Comparison of ENCODE assay signal across 17 cellular contexts in the genomic region with DNA sequence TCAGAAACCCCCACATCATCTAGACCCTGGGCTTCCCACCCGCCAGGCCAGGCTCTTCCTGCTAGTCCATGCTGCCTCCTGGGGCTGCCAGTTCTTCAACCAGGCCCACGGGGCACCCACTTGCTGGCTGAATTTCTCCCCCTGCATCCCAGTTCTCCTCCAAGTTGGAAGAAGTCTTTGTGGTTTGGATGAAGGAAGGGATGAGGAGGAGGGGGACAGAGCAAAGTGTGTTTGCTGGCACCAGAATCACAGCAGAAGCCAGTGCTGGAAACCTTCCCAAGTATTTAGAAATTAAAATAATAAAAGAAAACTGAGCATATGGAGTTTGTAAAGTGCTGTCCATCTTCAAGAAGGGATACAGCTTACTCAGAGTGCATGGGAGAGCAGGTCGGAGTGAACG. TPM values are rescaled to one million over a fixed set of nuclear protein-coding genes. Genes with fewer than 3 reads are reported as not detected.
DNase-seq lines count a peak whose midpoint lies in the region; ATAC-seq and TF ChIP-seq lines count a peak whose summit lies in the region.
"Had no signal": no experiment of that assay in that cellular context is flagged by ENCODE, and none has a peak within 500 bp of the region (broad histone marks: within the 10 kb centered on the region; RNA-seq: fewer than 3 reads in every experiment).

No MANE protein-coding gene starts in this region.

- no peaks in the 10 kb centered on the region for H4K20me1 ChIP-seq in osteoblast (ENCODE audit: insufficient read depth, low read length)

- H3K4me3 Mint-ChIP-seq in activated CD8-positive, alpha-beta T cell treated with anti-CD3 and anti-CD28 coated beads, Interleukin-2, amount 10 ng/mL, durations not matched to agents 7 days and 5 days, result no peak overlapping the region
- H3K4me3 Mint-ChIP-seq: CD4-positive, alpha-beta memory T cell had no signal

- H3K4me2 ChIP-seq in osteoblast (ENCODE audit: insufficient read depth, low read length), result no peak overlapping the region

- H3K36me3 ChIP-seq in MG63 (no peaks in the 10 kb centered on the region), osteoblast (ENCODE audit: insufficient read depth, low read length) (no peaks in the 10 kb centered on the region)

- H3K27ac Mint-ChIP-seq in activated CD8-positive, alpha-beta T cell treated with anti-CD3 and anti-CD28 coated beads, Interleukin-2, amount 10 ng/mL, durations not matched to agents 7 days and 5 days, result no peak overlapping the region
- H3K27ac Mint-ChIP-seq: CD4-positive, alpha-beta memory T cell had no signal

- H3K9me3 Mint-ChIP-seq in activated CD8-positive, alpha-beta T cell treated with anti-CD3 and anti-CD28 coated beads, Interleukin-2, amount 10 ng/mL, durations not matched to agents 7 days and 5 days (ENCODE audit: insufficient read depth), result no peaks in the 10 kb centered on the region
- H3K9me3 Mint-ChIP-seq: CD4-positive, alpha-beta memory T cell had no signal

- H3K4me1 ChIP-seq in osteoblast (ENCODE audit: insufficient read depth, low read length), result no peaks in the 10 kb centered on the region

- POLR2A ChIA-PET in GM10248 (lab: Yijun Ruan, JAX), result no interaction called here
- POLR2A ChIA-PET in activated CD8-positive, alpha-beta T cell treated with anti-CD3 and anti-CD28 coated beads, Interleukin-2, amount 10 ng/mL, durations not matched to agents 7 days and 5 days (lab: Charles Lee), result no interaction called here

- CTCF ChIA-PET in GM10248 (lab: Yijun Ruan, JAX), result interaction anchor here (1.1 to 1.3 kb wide), 2 partner anchors 16 to 131 kb away, joined by 3 read pairs; no protein-coding TSS in a partner anchor
- CTCF ChIA-PET in activated CD8-positive, alpha-beta T cell treated with anti-CD3 and anti-CD28 coated beads, Interleukin-2, amount 10 ng/mL, durations not matched to agents 7 days and 5 days (lab: Charles Lee), result interaction anchor here (0.7 kb wide), 1 partner anchor 144 kb away, joined by 3 read pairs; the partner anchor contains the start of gene TSPAN17

- no peak overlapping the region for H3K27ac ChIP-seq in osteoblast (ENCODE audit: low read depth, low read length)
- H3K27ac ChIP-seq: GM23248 had no signal

- H2AFZ ChIP-seq in osteoblast (ENCODE audit: low read length), result no peak overlapping the region
- H2AFZ ChIP-seq: GM23248 had no signal

- no peaks in the 10 kb centered on the region for H3K4me1 Mint-ChIP-seq in activated CD8-positive, alpha-beta T cell treated with anti-CD3 and anti-CD28 coated beads, Interleukin-2, amount 10 ng/mL, durations not matched to agents 7 days and 5 days (ENCODE audit: low read depth)
- H3K4me1 Mint-ChIP-seq: CD4-positive, alpha-beta memory T cell had no signal

- DNase-seq in DMS 273 (lab: John Stamatoyannopoulos, UW; ENCODE audit: unreplicated experiment) (peak; percentile 62), MG63 (peak; percentile 52), fibroblast of peridontal ligament (ENCODE audit: extremely low read depth) (peak; percentile 25), osteoblast (ENCODE audit: insufficient read length, low spot score, missing footprints) (peak; percentile 46), GM10248 (ENCODE audit: extremely low spot score) (no peak)
- no peak for DNase-seq in activated CD8-positive, alpha-beta T cell treated with anti-CD3 and anti-CD28 coated beads, Interleukin-2, amount 10 ng/mL, durations not matched to agents 7 days and 5 days
- DNase-seq: C1 segment of cervical spinal cord; Calu3; CD4-positive, alpha-beta memory T cell; COR-L47; DMS79; EL; GDM1; GM23248; H7; HCEC 1CT had no signal

- H3K9me3 ChIP-seq in MG63, result no peaks in the 10 kb centered on the region
- H3K9me3 ChIP-seq in osteoblast (ENCODE audit: low read depth, low read length), result no peaks in the 10 kb centered on the region

- TF ChIP-seq CTCF in osteoblast (IDR thresholded peaks at IDR 0.05; ENCODE audit: extremely low read depth, low read depth, low read length), result no peak
- TF ChIP-seq CTCF in GM10248 (IDR thresholded peaks at IDR 0.05; ENCODE audit: control extremely low read depth, extremely low read depth, low read depth, missing control alignments), result no peak

- ATAC-seq in GM21529 (IDR thresholded peaks at IDR 0.05; ENCODE audit: unreplicated experiment), result no peak
- ATAC-seq in activated CD8-positive, alpha-beta T cell treated with anti-CD3 and anti-CD28 coated beads, Interleukin-2, amount 10 ng/mL, durations not matched to agents 7 days and 5 days, result no peak

- H3K27me3 ChIP-seq in MG63 (no peaks in the 10 kb centered on the region), osteoblast (ENCODE audit: insufficient read depth, low read length) (peaks cover 59% of the 10 kb centered on the region)

- peaks cover 28% of the 10 kb centered on the region for H3K27me3 Mint-ChIP-seq in activated CD8-positive, alpha-beta T cell treated with anti-CD3 and anti-CD28 coated beads, Interleukin-2, amount 10 ng/mL, durations not matched to agents 7 days and 5 days (ENCODE audit: low read depth)

- no peak overlapping the region for H3K4me3 ChIP-seq in MG63
- H3K4me3 ChIP-seq in osteoblast (ENCODE audit: insufficient read depth, low read length), result no peak overlapping the region
- H3K4me3 ChIP-seq: GM23248 had no signal

- no peaks in the 10 kb centered on the region for H3K79me2 ChIP-seq in osteoblast (ENCODE audit: insufficient read depth, low read length)

- no peaks in the 10 kb centered on the region for H3K36me3 Mint-ChIP-seq in activated CD8-positive, alpha-beta T cell treated with anti-CD3 and anti-CD28 coated beads, Interleukin-2, amount 10 ng/mL, durations not matched to agents 7 days and 5 days (ENCODE audit: low read depth)
- H3K36me3 Mint-ChIP-seq: CD4-positive, alpha-beta memory T cell had no signal

RNA-seq across cellular contexts. Expression of gene UNC5A, which starts 19.4 kb away (rescaled TPM):
- total RNA-seq in MG63 (2014; rRNA removed; shearing (Covaris generic); ENCODE audit: low replicate concordance), result not detected in 2 replicates
- not detected in 2 replicates for total RNA-seq in osteoblast
- not detected for total RNA-seq in activated CD8-positive, alpha-beta T cell treated with anti-CD3 and anti-CD28 coated beads, Interleukin-2, amount 10 ng/mL, durations not matched to agents 7 days and 5 days
- total RNA-seq: CD4-positive, alpha-beta memory T cell; GM23248 had no signal

Comparison
In these comparisons a context has a peak if more than half of its experiments do, and no peak if none do; other contexts are left out.
1. DNase-seq: peak in DMS 273 (single experiment), MG63 (single experiment), fibroblast of peridontal ligament (single experiment) and osteoblast (single experiment); none in GM10248 (single experiment) and activated CD8-positive, alpha-beta T cell treated with anti-CD3 and anti-CD28 coated beads, Interleukin-2, amount 10 ng/mL, durations not matched to agents 7 days and 5 days (single experiment).